10 cellular contexts compared by ENCODE assay signal in genomic region chr9:33157960-33158359, GRCh38. TPM values are rescaled to one million over a fixed set of nuclear protein-coding genes. Genes with fewer than 3 reads are reported as not detected.
DNase-seq lines count a peak whose midpoint lies in the region; ATAC-seq and TF ChIP-seq lines count a peak whose summit lies in the region.
"Had no signal": no experiment of that assay in that cellular context is flagged by ENCODE, and none has a peak within 500 bp of the region (broad histone marks: within the 10 kb centered on the region; RNA-seq: fewer than 3 reads in every experiment).

No MANE protein-coding gene starts in this region.

- peak overlapping the region in 9 of 10 donors; percentile 71 to 91 (median 81) for H3K4me3 Mint-ChIP-seq in naive thymus-derived CD8-positive, alpha-beta T cell

- H3K4me1 ChIP-seq in left ventricle myocardium inferior = peaks cover 97% of the 10 kb centered on the region
- peaks cover 49% of the 10 kb centered on the region for H3K4me1 ChIP-seq in colonic mucosa
- H3K4me1 ChIP-seq in uterus = peaks cover 31 to 36% of the 10 kb centered on the region in 2 donors

- ATAC-seq in naive thymus-derived CD8-positive, alpha-beta T cell = no peak
- no peak for ATAC-seq in GM19324 (IDR thresholded peaks at IDR 0.05; ENCODE audit: low FRiP score, unreplicated experiment)

- POLR2A ChIA-PET in naive thymus-derived CD8-positive, alpha-beta T cell (lab: Charles Lee) = interaction anchor here (5.6 kb wide), 1 partner anchor 16 kb away, joined by 63 read pairs; no protein-coding TSS in a partner anchor

- H3K27ac ChIP-seq in left ventricle myocardium inferior (replicated peaks) = peak overlapping the region; percentile 99
- peak overlapping the region; percentile 95 for H3K27ac ChIP-seq in colonic mucosa
- peak overlapping the region; percentile 95 to 96 for H3K27ac ChIP-seq in uterus
- H3K27ac ChIP-seq: SJSA1 had no signal

- TF ChIP-seq CTCF in left ventricle myocardium inferior (IDR thresholded peaks at IDR 0.05; ENCODE audit: borderline replicate concordance) (no peak), colonic mucosa (IDR thresholded peaks at IDR 0.05) (no peak), uterus (IDR thresholded peaks at IDR 0.05) (no peak)

- no peaks in the 10 kb centered on the region for H3K9me3 ChIP-seq in left ventricle myocardium inferior (replicated peaks)
- H3K9me3 ChIP-seq in colonic mucosa = no peaks in the 10 kb centered on the region
- H3K9me3 ChIP-seq in uterus = peaks cover 0 to 4% of the 10 kb centered on the region in 2 donors
- H3K9me3 ChIP-seq: SJSA1 had no signal

- H3K9me3 Mint-ChIP-seq in naive thymus-derived CD8-positive, alpha-beta T cell = peaks cover 0 to 13% (median 0%) of the 10 kb centered on the region in 9 donors

- peak overlapping the region; percentile 92 to 98 (median 97) for H3K27ac Mint-ChIP-seq in naive thymus-derived CD8-positive, alpha-beta T cell

- peaks cover 0 to 7% (median 4%) of the 10 kb centered on the region in 3 donors for H3K36me3 Mint-ChIP-seq in naive thymus-derived CD8-positive, alpha-beta T cell

- intact Hi-C loops in left ventricle myocardium inferior (cut with micrococcal nuclease) (no loop called here), cardiac septum (cut with DNase I) (loop anchor here (5.0 kb wide), 1 partner anchor 56 kb away; no protein-coding TSS in a partner anchor), colonic mucosa (cut with DNase I) (no loop called here), uterus (cut with DNase I; ENCODE audit: low total_unique reads) (no loop called here)

- TF ChIP-seq POLR2A in uterus (IDR thresholded peaks at IDR 0.05) = no peak

- no peaks in the 10 kb centered on the region for H3K36me3 ChIP-seq in left ventricle myocardium inferior
- H3K36me3 ChIP-seq in colonic mucosa = no peaks in the 10 kb centered on the region
- H3K36me3 ChIP-seq in uterus = no peaks in the 10 kb centered on the region
- H3K36me3 ChIP-seq: SJSA1 had no signal

- H3K4me1 Mint-ChIP-seq in naive thymus-derived CD8-positive, alpha-beta T cell = peaks cover 56 to 98% (median 93%) of the 10 kb centered on the region in 4 donors

- DNase-seq in left ventricle myocardium inferior = no peak
- DNase-seq in cardiac septum (ENCODE audit: low spot score) = no peak
- no peak for DNase-seq in colonic mucosa
- no peak for DNase-seq in naive thymus-derived CD8-positive, alpha-beta T cell
- no peak for DNase-seq in uterus
- no peak for DNase-seq in NCI-H1694 treated with DMSO at 0.1 percent for 48 hours (lab: John Stamatoyannopoulos, UW)
- no peak for DNase-seq in HPDE6-E6E7 (ENCODE audit: extremely low spot score)
- DNase-seq: DMS153 had no signal

- peak overlapping the region in 1 of 2 donors; percentile 74 for H3K9ac ChIP-seq in colonic mucosa (ENCODE audit: low read depth in 2 of 2, low read length in 2 of 2)

- peak overlapping the region; percentile 38 for H3K4me3 ChIP-seq in left ventricle myocardium inferior
- H3K4me3 ChIP-seq in colonic mucosa = no peak overlapping the region
- no peak overlapping the region for H3K4me3 ChIP-seq in uterus
- H3K4me3 ChIP-seq: SJSA1 had no signal

- H3K27me3 ChIP-seq in left ventricle myocardium inferior (ENCODE audit: low read depth) (no peaks in the 10 kb centered on the region), colonic mucosa (no peaks in the 10 kb centered on the region), uterus (no peaks in the 10 kb centered on the region)
- H3K27me3 ChIP-seq: SJSA1 had no signal

- no peaks in the 10 kb centered on the region for H3K27me3 Mint-ChIP-seq in naive thymus-derived CD8-positive, alpha-beta T cell

RNA-seq across cellular contexts. Expression of gene B4GALT1, which starts 9.2 kb away (rescaled TPM):
- 37.1 TPM for total RNA-seq in left ventricle myocardium inferior
- total RNA-seq in cardiac septum = 35.7 TPM
- total RNA-seq in colonic mucosa = 10 to 100 TPM; 76.9 to 78.7 TPM
- 10 to 100 TPM; 28.7 to 30.8 TPM for total RNA-seq in naive thymus-derived CD8-positive, alpha-beta T cell
- polyA plus RNA-seq in naive thymus-derived CD8-positive, alpha-beta T cell = 10 to 100 TPM; 15.1 to 24.2 (median 18.6) TPM
- 10 to 100 TPM; 13.1 to 66.3 (median 37.1) TPM for total RNA-seq in uterus
